In genomic region chr2:241870611-241871537, GRCh38 we compare ENCODE assay signal across 11 cellular contexts. TPM values are rescaled to one million over a fixed set of nuclear protein-coding genes. Genes with fewer than 3 reads are reported as not detected.
DNase-seq lines count a peak whose midpoint lies in the region; ATAC-seq, FAIRE-seq and TF ChIP-seq lines count a peak whose summit lies in the region.
"Had no signal": no experiment of that assay in that cellular context is flagged by ENCODE, and none has a peak within 500 bp of the region (broad histone marks: within the 10 kb centered on the region; RNA-seq: fewer than 3 reads in every experiment).

No MANE protein-coding gene starts in this region.

- in situ Hi-C loops in K562 (cut with MboI) = no loop called here

- no peaks in the 10 kb centered on the region for H3K36me3 ChIP-seq in Loucy (ENCODE audit: insufficient read depth, low read length)
- H3K36me3 ChIP-seq in K562 (ENCODE audit: control insufficient read depth, insufficient read depth, low read length) = no peaks in the 10 kb centered on the region
- H3K36me3 ChIP-seq in psoas muscle (ENCODE audit: insufficient read depth in 1 of 2, low read depth in 1 of 2) = no peaks in the 10 kb centered on the region
- H3K36me3 ChIP-seq in gastroesophageal sphincter = no peaks in the 10 kb centered on the region
- H3K36me3 ChIP-seq: tibial nerve had no signal

- H3K4me3 ChIP-seq in Loucy (ENCODE audit: low read length, poor library complexity, severe bottlenecking) (no peak overlapping the region), K562 (no peak overlapping the region), psoas muscle (no peak overlapping the region), gastroesophageal sphincter (no peak overlapping the region)
- H3K4me3 ChIP-seq: tibial nerve had no signal

- FAIRE-seq in GM12891 (lab: Jason Lieb, UNC) (peak; percentile 20), K562 (lab: Jason Lieb, UNC) (no peak)

- ATAC-seq in K562 = no peak
- ATAC-seq in psoas muscle = no peak
- no peak for ATAC-seq in HG03039 (IDR thresholded peaks at IDR 0.05; ENCODE audit: unreplicated experiment)
- ATAC-seq in gastroesophageal sphincter = no peak

- DNase-seq in GM12891 (ENCODE audit: insufficient read length, low spot score) (no peak), K562 (ENCODE audit: extremely low read depth in 1 of 4, low spot score in 3 of 4) (no peak), psoas muscle (peak; percentile 9 to 51), NCI-H446 (lab: John Stamatoyannopoulos, UW) (no peak)
- DNase-seq: MV-4-11 had no signal

- no peaks in the 10 kb centered on the region for H3K9me1 ChIP-seq in K562 (ENCODE audit: control insufficient read depth, insufficient read depth, low read length)

- POLR2A ChIA-PET in K562 (lab: Yijun Ruan, JAX) = interaction anchor here (0.6 kb wide), 1 partner anchor 98 kb away, joined by 5 read pairs; no protein-coding TSS in a partner anchor

- WGBS in K562 (ENCODE audit: insufficient coverage, low coverage, missing lambda C conversion rate) = 16% methylated on average over 18 of the region's 28 CpGs
- WGBS in psoas muscle, 3 donors = 49 to 63% (median 57%) methylated on average over 27 to 28 of the region's 28 CpGs
- WGBS in gastroesophageal sphincter (ENCODE audit: low coverage in 1 of 2), 2 donors = 73 to 80% methylated on average over 3 to 6 of the region's 28 CpGs

- TF ChIP-seq POLR2A in GM12891 (IDR thresholded peaks at IDR 0.05; ENCODE audit: low read depth, low read length) (no peak), K562 (conservative IDR thresholded peaks at IDR 0.05) (no peak), gastroesophageal sphincter (IDR thresholded peaks at IDR 0.05) (no peak)

- intact Hi-C loops in K562 (cut with micrococcal nuclease) = no loop called here
- intact Hi-C loops in psoas muscle (cut with DNase I) = no loop called here

- H4K20me1 ChIP-seq in Loucy (ENCODE audit: insufficient read depth, low read length, poor library complexity, severe bottlenecking) (no peaks in the 10 kb centered on the region), K562 (replicated peaks; ENCODE audit: control insufficient read depth, insufficient read depth, low read length) (no peaks in the 10 kb centered on the region; the same call in 1 of the 2 replicates)

- H2AFZ ChIP-seq in Loucy (ENCODE audit: low read length) = no peak overlapping the region
- no peak overlapping the region for H2AFZ ChIP-seq in K562 (ENCODE audit: low read depth, low read length)

- H3K9me3 ChIP-seq in Loucy (ENCODE audit: insufficient read depth, low read depth, low read length) (no peaks in the 10 kb centered on the region), K562 (replicated peaks; ENCODE audit: control insufficient read depth, insufficient read depth, low read depth, low read length) (no peaks in the 10 kb centered on the region), psoas muscle (no peaks in the 10 kb centered on the region), gastroesophageal sphincter (no peaks in the 10 kb centered on the region)
- H3K9me3 ChIP-seq: tibial nerve had no signal

- TF ChIP-seq RAD21 in K562 (CRISPR knock-in tag; conservative IDR thresholded peaks at IDR 0.05 in 1 of 2, IDR thresholded peaks at IDR 0.05 in 1 of 2) = no peak

- TF ChIP-seq EP300 in K562 (IDR thresholded peaks at IDR 0.05; ENCODE audit: low read length) = no peak
- TF ChIP-seq EP300 in gastroesophageal sphincter (IDR thresholded peaks at IDR 0.05) = no peak

- no TSS peak for BruUV-seq in K562 (replicated peaks; lab: Mats Ljungman, UMichigan)

- H3K4me1 ChIP-seq in Loucy (ENCODE audit: insufficient read depth, low read length, poor library complexity, severe bottlenecking) (peaks cover 33% of the 10 kb centered on the region), K562 (replicated peaks in 1 of 2; ENCODE audit: control insufficient read depth in 2 of 2, insufficient read depth in 2 of 2, low read length in 2 of 2) (peaks cover 0 to 57% of the 10 kb centered on the region in 2 experiments; a peak in 2 of 5 replicates), psoas muscle (no peaks in the 10 kb centered on the region), gastroesophageal sphincter (peaks cover 0 to 11% (median 0%) of the 10 kb centered on the region in 3 donors)
- H3K4me1 ChIP-seq: tibial nerve had no signal

- no peaks in the 10 kb centered on the region for H3K27me3 ChIP-seq in Loucy (ENCODE audit: insufficient read depth, low read length, poor library complexity, severe bottlenecking)
- H3K27me3 ChIP-seq in K562 (ENCODE audit: control insufficient read depth in 2 of 2, insufficient read depth in 2 of 2, low read length in 2 of 2) = peaks cover 4 to 47% of the 10 kb centered on the region in 2 experiments; a peak in 4 of 5 replicates
- peaks cover 0 to 31% (median 12%) of the 10 kb centered on the region in 3 donors for H3K27me3 ChIP-seq in psoas muscle (ENCODE audit: insufficient read depth in 3 of 3, low read length in 2 of 3)
- peaks cover 77% of the 10 kb centered on the region for H3K27me3 ChIP-seq in gastroesophageal sphincter

- no peaks in the 10 kb centered on the region for H3K9me2 ChIP-seq in Loucy (replicated peaks; ENCODE audit: low read depth, low read length)

- peak overlapping the region; percentile 27 for H3K4me2 ChIP-seq in Loucy (ENCODE audit: low read depth, low read length, poor library complexity, severe bottlenecking)
- no peak overlapping the region for H3K4me2 ChIP-seq in K562 (ENCODE audit: insufficient read depth, low read length)

- no peak overlapping the region for H3K9ac ChIP-seq in Loucy (ENCODE audit: low read depth, low read length, poor library complexity, severe bottlenecking)
- no peak overlapping the region; a peak in 1 of 4 replicates for H3K9ac ChIP-seq in K562 (ENCODE audit: insufficient read depth in 1 of 2, low read depth in 2 of 2, low read length in 2 of 2)

- peaks cover 7% of the 10 kb centered on the region for H3F3A ChIP-seq in Loucy (ENCODE audit: low read depth)

- H3K27ac ChIP-seq in K562 (ENCODE audit: extremely low read depth, low read depth, low read length) = no peak overlapping the region
- H3K27ac ChIP-seq in psoas muscle = no peak overlapping the region
- no peak overlapping the region for H3K27ac ChIP-seq in gastroesophageal sphincter
- H3K27ac ChIP-seq: tibial nerve had no signal

- CTCF ChIA-PET in K562 (lab: Yijun Ruan, JAX; ENCODE audit: low intra/inter-chr PET ratio) = no interaction called here

- TF ChIP-seq CTCF in Loucy (conservative IDR thresholded peaks at IDR 0.05; ENCODE audit: low read length) (no peak), K562 (IDR thresholded peaks at IDR 0.05 in 2 of 3, conservative IDR thresholded peaks at IDR 0.05 in 1 of 3; ENCODE audit: insufficient read depth in 2 of 3, low read depth in 1 of 3, low read length in 3 of 3) (no peak), psoas muscle (IDR thresholded peaks at IDR 0.05) (no peak), gastroesophageal sphincter (IDR thresholded peaks at IDR 0.05) (no peak)

- H3K79me2 ChIP-seq in Loucy (ENCODE audit: insufficient read depth, low read length) (no peaks in the 10 kb centered on the region), K562 (ENCODE audit: control insufficient read depth, insufficient read depth, low read length) (no peaks in the 10 kb centered on the region)

TF ChIP-seq in GM12891, 5 proteins besides CTCF, POLR2A, EP300 and RAD21:
- no peak for TF ChIP-seq TAF1 (IDR thresholded peaks at IDR 0.05; ENCODE audit: low read depth, low read length)
TF ChIP-seq in GM12891: peak in this region for 0.

RNA-seq across cellular contexts. Expression of gene RTP5, which starts 1.3 kb away (rescaled TPM):
- polyA plus RNA-seq in GM12891 (2012; ENCODE audit: low read depth, missing spikeins) = 0.17 TPM
- not detected in 2 replicates for total RNA-seq in K562 (2011; cell fraction: chromatin; rRNA removed; ENCODE audit: low replicate concordance)
- not detected in 2 replicates for total RNA-seq in K562 (2011; cell fraction: nucleolus; rRNA removed)
- not detected in 2 replicates for total RNA-seq in K562 (2011; cell fraction: nucleoplasm; rRNA removed)
- not detected in 2 replicates for total RNA-seq in K562 (2014; rRNA removed)
- not detected in 2 replicates for total RNA-seq in K562 (2014; rRNA removed; fragmentation: Illumina TruSeq; extraction: Trizol)
- not detected in 2 replicates for total RNA-seq in K562 (2015; rRNA removed; fragmentation: Illumina TruSeq; extraction: Trizol)
- not detected in 2 replicates for total RNA-seq in K562 (2021)
- not detected in 2 replicates for polyA plus RNA-seq in K562 (2011; rRNA removed)
- not detected in 2 replicates for polyA plus RNA-seq in K562 (2011; cell fraction: cytosol; rRNA removed)
- not detected in 2 replicates for polyA plus RNA-seq in K562 (2011; cell fraction: nucleus; rRNA removed)
- not detected in 2 replicates for polyA plus RNA-seq in K562 (2012)
- not detected in 2 replicates for polyA plus RNA-seq in K562 (2014; fragmentation: Illumina TruSeq; extraction: Trizol)
- not detected for polyA plus RNA-seq in K562 (2014; fragmentation: Nextera tagmentation; extraction: Ambion mirVana)
- polyA plus RNA-seq in K562 (2014; rRNA removed) = not detected in 2 replicates
- not detected in 2 replicates for polyA minus RNA-seq in K562 (2011; rRNA and poly(A)+ RNA removed)
- polyA minus RNA-seq in K562 (2011; cell fraction: cytosol; rRNA and poly(A)+ RNA removed) = not detected in 2 replicates
- not detected in 2 replicates for polyA minus RNA-seq in K562 (2011; cell fraction: nucleus; rRNA and poly(A)+ RNA removed)
- total RNA-seq in psoas muscle = not detected
- under 1 TPM in 1 of 3 donors, not detected in 2; 0.01 TPM for polyA plus RNA-seq in psoas muscle
- total RNA-seq in gastroesophageal sphincter = not detected
- total RNA-seq: glomerular endothelial cell, neural crest cell, tibial nerve had no signal

RNA-seq across cellular contexts. Expression of gene PDCD1, which starts 12.2 kb away (rescaled TPM):
- 8.4 TPM for polyA plus RNA-seq in GM12891 (2012; ENCODE audit: low read depth, missing spikeins)
- 0.88 and 5.3 TPM in 2 replicates for total RNA-seq in K562 (2011; cell fraction: chromatin; rRNA removed; ENCODE audit: low replicate concordance)
- 7.6 and 13.2 TPM in 2 replicates for total RNA-seq in K562 (2011; cell fraction: nucleolus; rRNA removed)
- 4.0 and 4.3 TPM in 2 replicates for total RNA-seq in K562 (2011; cell fraction: nucleoplasm; rRNA removed)
- 1.3 and 2.0 TPM in 2 replicates for total RNA-seq in K562 (2014; rRNA removed)
- 0.15 TPM in 1 of 2 replicates, not detected in the other for total RNA-seq in K562 (2014; rRNA removed; fragmentation: Illumina TruSeq; extraction: Trizol)
- 0.25 and 0.53 TPM in 2 replicates for total RNA-seq in K562 (2015; rRNA removed; fragmentation: Illumina TruSeq; extraction: Trizol)
- 0.87 and 1.0 TPM in 2 replicates for total RNA-seq in K562 (2021)
- polyA plus RNA-seq in K562 (2011; rRNA removed) = 2.3 and 2.5 TPM in 2 replicates
- 3.0 and 16.0 TPM in 2 replicates for polyA plus RNA-seq in K562 (2011; cell fraction: cytosol; rRNA removed)
- 1.8 and 6.6 TPM in 2 replicates for polyA plus RNA-seq in K562 (2011; cell fraction: nucleus; rRNA removed)
- 1.0 and 1.2 TPM in 2 replicates for polyA plus RNA-seq in K562 (2012)
- polyA plus RNA-seq in K562 (2014; fragmentation: Illumina TruSeq; extraction: Trizol) = 0.28 and 0.90 TPM in 2 replicates
- not detected for polyA plus RNA-seq in K562 (2014; fragmentation: Nextera tagmentation; extraction: Ambion mirVana)
- 1.1 TPM in 2 replicates for polyA plus RNA-seq in K562 (2014; rRNA removed)
- 0.18 and 0.56 TPM in 2 replicates for polyA minus RNA-seq in K562 (2011; rRNA and poly(A)+ RNA removed)
- polyA minus RNA-seq in K562 (2011; cell fraction: cytosol; rRNA and poly(A)+ RNA removed) = 1.8 and 2.1 TPM in 2 replicates
- 0.56 and 0.94 TPM in 2 replicates for polyA minus RNA-seq in K562 (2011; cell fraction: nucleus; rRNA and poly(A)+ RNA removed)
- under 1 TPM in 2 of 4 donors, not detected in 2; 0.20 to 0.30 TPM for total RNA-seq in psoas muscle
- polyA plus RNA-seq in psoas muscle = under 1 TPM; 0.03 to 0.06 (median 0.05) TPM
- under 1 TPM in 2 of 4 donors, not detected in 2; 0.19 to 0.54 TPM for total RNA-seq in gastroesophageal sphincter
- total RNA-seq: glomerular endothelial cell, neural crest cell had no signal

Comparison
In these comparisons a context has a peak if more than half of its experiments do, and no peak if none do; other contexts are left out.
1. DNase-seq: peak in psoas muscle (2 of 2); none in GM12891 (single experiment), K562 (0 of 4) and NCI-H446 (0 of 2).